ENCODE assay signal across 1 cellular context in the genomic region with DNA sequence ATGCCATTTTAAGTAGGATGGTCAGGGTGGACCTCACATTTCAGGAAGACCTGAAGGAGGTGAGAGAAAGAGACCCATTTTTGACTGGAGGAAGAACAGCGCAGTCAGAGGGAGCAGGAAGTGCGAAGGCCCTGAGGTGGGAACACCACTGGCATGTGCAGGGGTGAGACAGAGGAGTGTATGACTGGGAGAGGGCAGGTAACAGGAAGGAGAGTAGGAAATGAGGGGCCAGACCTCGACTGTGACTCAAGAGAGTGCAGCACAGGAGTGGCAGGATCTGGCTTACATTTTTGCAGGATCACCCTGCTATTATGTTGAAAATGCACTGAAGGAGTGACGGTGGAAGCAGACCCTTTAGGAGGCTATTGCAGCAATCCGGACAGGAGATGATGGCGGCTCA.
TF ChIP-seq lines count a peak whose summit lies in the region.

No MANE protein-coding gene starts in this region.

TF ChIP-seq in K562, 482 proteins besides CTCF, POLR2A, EP300 and RAD21 (continued from another document):
- TF ChIP-seq, protein P1, sequence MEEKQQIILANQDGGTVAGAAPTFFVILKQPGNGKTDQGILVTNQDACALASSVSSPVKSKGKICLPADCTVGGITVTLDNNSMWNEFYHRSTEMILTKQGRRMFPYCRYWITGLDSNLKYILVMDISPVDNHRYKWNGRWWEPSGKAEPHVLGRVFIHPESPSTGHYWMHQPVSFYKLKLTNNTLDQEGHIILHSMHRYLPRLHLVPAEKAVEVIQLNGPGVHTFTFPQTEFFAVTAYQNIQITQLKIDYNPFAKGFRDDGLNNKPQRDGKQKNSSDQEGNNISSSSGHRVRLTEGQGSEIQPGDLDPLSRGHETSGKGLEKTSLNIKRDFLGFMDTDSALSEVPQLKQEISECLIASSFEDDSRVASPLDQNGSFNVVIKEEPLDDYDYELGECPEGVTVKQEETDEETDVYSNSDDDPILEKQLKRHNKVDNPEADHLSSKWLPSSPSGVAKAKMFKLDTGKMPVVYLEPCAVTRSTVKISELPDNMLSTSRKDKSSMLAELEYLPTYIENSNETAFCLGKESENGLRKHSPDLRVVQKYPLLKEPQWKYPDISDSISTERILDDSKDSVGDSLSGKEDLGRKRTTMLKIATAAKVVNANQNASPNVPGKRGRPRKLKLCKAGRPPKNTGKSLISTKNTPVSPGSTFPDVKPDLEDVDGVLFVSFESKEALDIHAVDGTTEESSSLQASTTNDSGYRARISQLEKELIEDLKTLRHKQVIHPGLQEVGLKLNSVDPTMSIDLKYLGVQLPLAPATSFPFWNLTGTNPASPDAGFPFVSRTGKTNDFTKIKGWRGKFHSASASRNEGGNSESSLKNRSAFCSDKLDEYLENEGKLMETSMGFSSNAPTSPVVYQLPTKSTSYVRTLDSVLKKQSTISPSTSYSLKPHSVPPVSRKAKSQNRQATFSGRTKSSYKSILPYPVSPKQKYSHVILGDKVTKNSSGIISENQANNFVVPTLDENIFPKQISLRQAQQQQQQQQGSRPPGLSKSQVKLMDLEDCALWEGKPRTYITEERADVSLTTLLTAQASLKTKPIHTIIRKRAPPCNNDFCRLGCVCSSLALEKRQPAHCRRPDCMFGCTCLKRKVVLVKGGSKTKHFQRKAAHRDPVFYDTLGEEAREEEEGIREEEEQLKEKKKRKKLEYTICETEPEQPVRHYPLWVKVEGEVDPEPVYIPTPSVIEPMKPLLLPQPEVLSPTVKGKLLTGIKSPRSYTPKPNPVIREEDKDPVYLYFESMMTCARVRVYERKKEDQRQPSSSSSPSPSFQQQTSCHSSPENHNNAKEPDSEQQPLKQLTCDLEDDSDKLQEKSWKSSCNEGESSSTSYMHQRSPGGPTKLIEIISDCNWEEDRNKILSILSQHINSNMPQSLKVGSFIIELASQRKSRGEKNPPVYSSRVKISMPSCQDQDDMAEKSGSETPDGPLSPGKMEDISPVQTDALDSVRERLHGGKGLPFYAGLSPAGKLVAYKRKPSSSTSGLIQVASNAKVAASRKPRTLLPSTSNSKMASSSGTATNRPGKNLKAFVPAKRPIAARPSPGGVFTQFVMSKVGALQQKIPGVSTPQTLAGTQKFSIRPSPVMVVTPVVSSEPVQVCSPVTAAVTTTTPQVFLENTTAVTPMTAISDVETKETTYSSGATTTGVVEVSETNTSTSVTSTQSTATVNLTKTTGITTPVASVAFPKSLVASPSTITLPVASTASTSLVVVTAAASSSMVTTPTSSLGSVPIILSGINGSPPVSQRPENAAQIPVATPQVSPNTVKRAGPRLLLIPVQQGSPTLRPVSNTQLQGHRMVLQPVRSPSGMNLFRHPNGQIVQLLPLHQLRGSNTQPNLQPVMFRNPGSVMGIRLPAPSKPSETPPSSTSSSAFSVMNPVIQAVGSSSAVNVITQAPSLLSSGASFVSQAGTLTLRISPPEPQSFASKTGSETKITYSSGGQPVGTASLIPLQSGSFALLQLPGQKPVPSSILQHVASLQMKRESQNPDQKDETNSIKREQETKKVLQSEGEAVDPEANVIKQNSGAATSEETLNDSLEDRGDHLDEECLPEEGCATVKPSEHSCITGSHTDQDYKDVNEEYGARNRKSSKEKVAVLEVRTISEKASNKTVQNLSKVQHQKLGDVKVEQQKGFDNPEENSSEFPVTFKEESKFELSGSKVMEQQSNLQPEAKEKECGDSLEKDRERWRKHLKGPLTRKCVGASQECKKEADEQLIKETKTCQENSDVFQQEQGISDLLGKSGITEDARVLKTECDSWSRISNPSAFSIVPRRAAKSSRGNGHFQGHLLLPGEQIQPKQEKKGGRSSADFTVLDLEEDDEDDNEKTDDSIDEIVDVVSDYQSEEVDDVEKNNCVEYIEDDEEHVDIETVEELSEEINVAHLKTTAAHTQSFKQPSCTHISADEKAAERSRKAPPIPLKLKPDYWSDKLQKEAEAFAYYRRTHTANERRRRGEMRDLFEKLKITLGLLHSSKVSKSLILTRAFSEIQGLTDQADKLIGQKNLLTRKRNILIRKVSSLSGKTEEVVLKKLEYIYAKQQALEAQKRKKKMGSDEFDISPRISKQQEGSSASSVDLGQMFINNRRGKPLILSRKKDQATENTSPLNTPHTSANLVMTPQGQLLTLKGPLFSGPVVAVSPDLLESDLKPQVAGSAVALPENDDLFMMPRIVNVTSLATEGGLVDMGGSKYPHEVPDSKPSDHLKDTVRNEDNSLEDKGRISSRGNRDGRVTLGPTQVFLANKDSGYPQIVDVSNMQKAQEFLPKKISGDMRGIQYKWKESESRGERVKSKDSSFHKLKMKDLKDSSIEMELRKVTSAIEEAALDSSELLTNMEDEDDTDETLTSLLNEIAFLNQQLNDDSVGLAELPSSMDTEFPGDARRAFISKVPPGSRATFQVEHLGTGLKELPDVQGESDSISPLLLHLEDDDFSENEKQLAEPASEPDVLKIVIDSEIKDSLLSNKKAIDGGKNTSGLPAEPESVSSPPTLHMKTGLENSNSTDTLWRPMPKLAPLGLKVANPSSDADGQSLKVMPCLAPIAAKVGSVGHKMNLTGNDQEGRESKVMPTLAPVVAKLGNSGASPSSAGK (IDR thresholded peaks at IDR 0.05): 0 out of 2 replicates have a peak, but pooled peaks have one; percentile 13
- 0 out of 4 replicates have a peak, but pooled peaks of 1 of the 2 experiments have one; percentile 20 for TF ChIP-seq HDAC1 (IDR thresholded peaks at IDR 0.05)
